In genomic region chr1:17661546-17662157, GRCh38 we compare ENCODE assay signal across 8 cellular contexts.
DNase-seq lines count a peak whose midpoint lies in the region; ATAC-seq and TF ChIP-seq lines count a peak whose summit lies in the region.

No MANE protein-coding gene starts in this region.

- H3K9me3 ChIP-seq in IMR-90 (ENCODE audit: control insufficient read depth, insufficient read depth, low read length): no peaks in the 10 kb centered on the region

- no peak overlapping the region for H3K23ac ChIP-seq in IMR-90 (ENCODE audit: low read depth, low read length)

- no peak overlapping the region for H4K8ac ChIP-seq in IMR-90 (ENCODE audit: low read depth in 2 of 2, low read length in 2 of 2)

- no peaks in the 10 kb centered on the region for H3K27me3 ChIP-seq in IMR-90 (ENCODE audit: control insufficient read depth, insufficient read depth, low read length)

- no peak overlapping the region for H3K4me2 ChIP-seq in IMR-90 (ENCODE audit: low read depth, low read length)

- no peak overlapping the region for H3K27ac Mint-ChIP-seq in MCF 10A (ENCODE audit: low read depth, unreplicated experiment)

- H2AK9ac ChIP-seq in IMR-90 (replicated peaks; ENCODE audit: low read depth, low read length, poor library complexity): no peak overlapping the region

- no peak overlapping the region for H3K56ac ChIP-seq in IMR-90 (ENCODE audit: extremely low read depth, insufficient read depth, low read length)

- dilution Hi-C loops in IMR-90 (cut with HindIII; ENCODE audit: low sequenced_read_pairs, unreplicated experiment): no loop called here

- no TSS peak for BruUV-seq in IMR-90 (replicated peaks; lab: Mats Ljungman, UMichigan)
- BruUV-seq in MCF 10A (replicated peaks; lab: Mats Ljungman, UMichigan): no TSS peak

- H3K27me3 Mint-ChIP-seq in MCF 10A (ENCODE audit: insufficient read depth, unreplicated experiment): no peaks in the 10 kb centered on the region

- TF ChIP-seq RAD21 in IMR-90 (IDR thresholded peaks at IDR 0.05; ENCODE audit: low read length): peak; percentile 90

- WGBS in IMR-90 (ENCODE audit: extremely low coverage in 2 of 2, insufficient read length in 1 of 2), 2 experiments: 50% methylated on average over 4 of the region's 15 CpGs; no CpG with 5 or more reads in 1 of the 2 experiments

- DNase-seq in EL (peak; percentile 59), IMR-90 (peak; percentile 44), T1000 (lab: John Stamatoyannopoulos, UW) (peak; percentile 40), MCF 10A (ENCODE audit: unreplicated experiment) (peak; percentile 73), islet precursor cell (peak; percentile 87)
- peak; percentile 58 for DNase-seq in stimulated activated CD4-positive, alpha-beta T cell treated with anti-CD3 and anti-CD28 coated beads, Interleukin-1b, Interleukin-23, amount 100 ng/mL, for 48 hours

- no peak overlapping the region for H2BK15ac ChIP-seq in IMR-90 (ENCODE audit: low read depth, low read length)

- no peak overlapping the region for H3K18ac ChIP-seq in IMR-90 (ENCODE audit: low read depth, low read length)

- H3K36me3 ChIP-seq in IMR-90 (ENCODE audit: control insufficient read depth, insufficient read depth, low read length): peaks cover 27% of the 10 kb centered on the region

- 0 out of 2 replicates have a peak, but pooled peaks cover 4% of the 10 kb centered on the region for H4K20me1 ChIP-seq in IMR-90 (ENCODE audit: insufficient read depth, low read length)

- no peak overlapping the region for H4K5ac ChIP-seq in IMR-90 (ENCODE audit: low read depth, low read length)

- no peaks in the 10 kb centered on the region; a peak in 1 of 4 replicates for H3K79me1 ChIP-seq in IMR-90 (ENCODE audit: low read depth in 1 of 2, low read length in 2 of 2)

- H3K4me1 ChIP-seq in IMR-90 (ENCODE audit: control insufficient read depth, insufficient read depth, low read length): no peaks in the 10 kb centered on the region

- peak; percentile 95 for ATAC-seq in IMR-90 (ENCODE audit: low read depth)
- no peak for ATAC-seq in HG02973 (IDR thresholded peaks at IDR 0.05; ENCODE audit: unreplicated experiment)
- no peak for ATAC-seq in GM21447 (IDR thresholded peaks at IDR 0.05; ENCODE audit: unreplicated experiment)

- H3K4me3 Mint-ChIP-seq in MCF 10A (ENCODE audit: unreplicated experiment): no peak overlapping the region

- H3K36me3 Mint-ChIP-seq in MCF 10A (ENCODE audit: insufficient read depth, unreplicated experiment): peaks cover 4% of the 10 kb centered on the region

- no peak overlapping the region for H2BK120ac ChIP-seq in IMR-90 (ENCODE audit: low read depth, low read length)

- no peak overlapping the region for H2AFZ ChIP-seq in IMR-90 (replicated peaks; ENCODE audit: low read length, poor library complexity)

- no peak overlapping the region for H2BK20ac ChIP-seq in IMR-90 (ENCODE audit: low read depth, low read length)

- H3K4ac ChIP-seq in IMR-90 (ENCODE audit: low read depth, low read length): no peak overlapping the region

- no peak overlapping the region for H4K91ac ChIP-seq in IMR-90 (ENCODE audit: insufficient read depth, low read depth, low read length)

- no peak overlapping the region for H3K4me3 ChIP-seq in IMR-90 (ENCODE audit: insufficient read depth, low read depth, low read length)

- no peaks in the 10 kb centered on the region for H3K9me3 Mint-ChIP-seq in MCF 10A (ENCODE audit: unreplicated experiment)

- CTCF ChIA-PET in IMR-90 (lab: Yijun Ruan, JAX): interaction anchor here (0.5 to 2.2 kb wide), 12 partner anchors 8 to 920 kb away, joined by 3 to 10 read pairs (median 3); no protein-coding TSS in a partner anchor
- CTCF ChIA-PET in MCF 10A (lab: Yijun Ruan, JAX): interaction anchor here (0.6 to 2.6 kb wide), 26 partner anchors 10 to 1226 kb away, joined by 3 to 35 read pairs (median 4); no protein-coding TSS in a partner anchor

- H2AK5ac ChIP-seq in IMR-90 (ENCODE audit: low read depth, low read length): no peak overlapping the region

- H3K9me1 ChIP-seq in IMR-90 (ENCODE audit: insufficient read depth, low read length): no peaks in the 10 kb centered on the region

- no peak overlapping the region for H3K9ac ChIP-seq in IMR-90 (ENCODE audit: low read depth, low read length)

- no peak overlapping the region for H3K14ac ChIP-seq in IMR-90 (replicated peaks; ENCODE audit: low read depth, low read length)

- in situ Hi-C loops in IMR-90 (cut with MboI; ENCODE audit: low sequenced_read_pairs): loop anchor here (5.0 kb wide), 1 partner anchor 161 kb away; no protein-coding TSS in a partner anchor

- intact Hi-C loops in IMR-90 (cut with micrococcal nuclease) (loop anchor here (1.0 kb wide), 1 partner anchor 165 kb away; no protein-coding TSS in a partner anchor), MCF 10A (cut with micrococcal nuclease) (loop anchor here (1.0 to 5.0 kb wide), 5 partner anchors 165 to 439 kb away; no protein-coding TSS in a partner anchor)

- TF ChIP-seq CTCF in IMR-90 (conservative IDR thresholded peaks at IDR 0.05; ENCODE audit: low read depth, low read length) (peak; percentile 86), MCF 10A (IDR thresholded peaks at IDR 0.05; ENCODE audit: unreplicated experiment) (peak; percentile 93)

- POLR2A ChIA-PET in IMR-90 (lab: Charles Lee; ENCODE audit: unreplicated experiment): no interaction called here
- POLR2A ChIA-PET in MCF 10A (lab: Yijun Ruan, JAX): interaction anchor here (0.5 to 1.9 kb wide), 2 partner anchors 255 to 921 kb away, joined by 3 to 5 read pairs; no protein-coding TSS in a partner anchor

- no peak overlapping the region for H3K27ac ChIP-seq in IMR-90 (ENCODE audit: insufficient read depth, low read length)

- no peaks in the 10 kb centered on the region for H3K4me1 Mint-ChIP-seq in MCF 10A (ENCODE audit: insufficient read depth, unreplicated experiment)

- H2BK5ac ChIP-seq in IMR-90 (ENCODE audit: low read depth, low read length, poor library complexity, severe bottlenecking): no peak overlapping the region

- TF ChIP-seq POLR2A in IMR-90 (IDR thresholded peaks at IDR 0.05; ENCODE audit: low read depth, low read length): no peak

TF ChIP-seq in IMR-90, 13 proteins besides CTCF, POLR2A, EP300 and RAD21:
- TF ChIP-seq MXI1 (IDR thresholded peaks at IDR 0.05; ENCODE audit: borderline replicate concordance, low read depth, low read length) (no peak), SMC3 (IDR thresholded peaks at IDR 0.05; ENCODE audit: low read depth, low read length) (peak; percentile 80)
TF ChIP-seq in IMR-90: peak in this region for 1.
